29 cellular contexts compared by ENCODE assay signal in the genomic region with DNA sequence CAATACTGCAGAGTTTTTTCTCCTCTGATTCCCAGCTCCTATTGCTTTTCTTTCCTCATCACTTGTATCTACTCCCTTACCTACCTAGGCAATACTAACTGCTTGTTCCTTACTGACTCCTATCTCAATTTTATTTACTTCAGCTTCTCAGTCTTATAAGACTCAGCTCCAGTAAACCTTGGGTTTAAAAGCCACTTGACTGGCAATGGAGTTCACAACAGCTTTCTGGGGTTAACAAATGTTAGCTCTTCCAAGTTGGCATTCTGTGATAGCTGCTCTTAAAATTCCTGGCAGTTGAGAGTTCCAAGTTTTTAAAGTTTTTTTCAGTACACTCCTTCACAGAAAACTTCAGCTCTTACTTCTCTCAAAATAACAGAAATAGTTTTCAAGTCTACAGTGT. TPM values are rescaled to one million over a fixed set of nuclear protein-coding genes. Genes with fewer than 3 reads are reported as not detected.
"Had no signal": no experiment of that assay in that cellular context is flagged by ENCODE, and none has a peak within 500 bp of the region (broad histone marks: within the 10 kb centered on the region; RNA-seq: fewer than 3 reads in every experiment).

No MANE protein-coding gene starts in this region.

- H3K27me3 Mint-ChIP-seq: activated naive CD8-positive, alpha-beta T cell treated with anti-CD3 and anti-CD28 coated beads, Interleukin-2, amount 50 U/mL, for 24 hours; T-helper 17 cell had no signal

- H3K27me3 ChIP-seq: ascending aorta, body of pancreas, MG63, SJSA1 had no signal

- H3K4me3 Mint-ChIP-seq: activated CD8-positive, alpha-beta T cell treated with anti-CD3 and anti-CD28 coated beads, Interleukin-2, amount 10 ng/mL, durations not matched to agents 7 days and 5 days; activated naive CD8-positive, alpha-beta T cell treated with anti-CD3 and anti-CD28 coated beads, Interleukin-2, amount 50 U/mL, for 24 hours; T-helper 17 cell; WTC11 had no signal

- H3K27ac ChIP-seq: ascending aorta, body of pancreas, SJSA1 had no signal

- H3K27ac Mint-ChIP-seq: activated CD8-positive, alpha-beta T cell treated with anti-CD3 and anti-CD28 coated beads, Interleukin-2, amount 10 ng/mL, durations not matched to agents 7 days and 5 days; activated naive CD4-positive, alpha-beta T cell treated with anti-CD3 and anti-CD28 coated beads, Interleukin-2, amount 50 U/mL, for 72 hours; activated naive CD8-positive, alpha-beta T cell treated with anti-CD3 and anti-CD28 coated beads, Interleukin-2, amount 50 U/mL, for 24 hours; T-helper 17 cell; WTC11 had no signal

- H3K4me1 ChIP-seq: ascending aorta, body of pancreas, SJSA1 had no signal

- H3K9me3 ChIP-seq: MG63, SJSA1 had no signal

- H3K4me3 ChIP-seq: ascending aorta, body of pancreas, MG63, SJSA1 had no signal

- DNase-seq: activated CD4-positive, alpha-beta T cell treated with anti-CD3 and anti-CD28 coated beads for 48 hours; activated CD4-positive, alpha-beta T cell treated with anti-CD3 and anti-CD28 coated beads, Interleukin-2, amount 50 U/mL, for 4 hours; activated CD4-positive, CD25-positive, alpha-beta regulatory T cell treated with anti-CD3 and anti-CD28 coated beads, Interleukin-2, amount 50 U/mL, for 72 hours; activated CD8-positive, alpha-beta memory T cell treated with anti-CD3 and anti-CD28 coated beads, Interleukin-2, amount 50 U/mL, for 48 hours; activated CD8-positive, alpha-beta T cell treated with anti-CD3 and anti-CD28 coated beads, Interleukin-2, amount 10 ng/mL, durations not matched to agents 7 days and 5 days; activated naive CD8-positive, alpha-beta T cell treated with anti-CD3 and anti-CD28 coated beads, Interleukin-2, amount 50 U/mL, for 24 hours; activated T-cell treated with anti-CD3 and anti-CD28 coated beads, Interleukin-2, amount 50 U/mL, for 1 hour; amniotic stem cell; body of pancreas; MG63; MV-4-11; NCI-H1092 treated with DMSO at 0.1 percent for 48 hours; NCI-H1417 treated with DMSO at 0.1 percent for 48 hours; NCI-H1694; NCI-H2029; NCI-H2107; NCI-H2171 treated with DMSO at 0.1 percent for 48 hours; NCI-H226; NCI-H526; NCI-H82; RPMI8226; SHP77; T-helper 17 cell; T-helper 9 cell had no signal

- ATAC-seq: activated CD8-positive, alpha-beta T cell treated with anti-CD3 and anti-CD28 coated beads, Interleukin-2, amount 10 ng/mL, durations not matched to agents 7 days and 5 days; activated naive CD4-positive, alpha-beta T cell treated with anti-CD3 and anti-CD28 coated beads, Interleukin-2, amount 50 U/mL, for 72 hours; activated naive CD8-positive, alpha-beta T cell treated with anti-CD3 and anti-CD28 coated beads, Interleukin-2, amount 50 U/mL, for 24 hours; body of pancreas; Panc1; T-helper 17 cell; WTC11 had no signal

RNA-seq across cellular contexts. Expression of a gene that starts 59.5 kb away (rescaled TPM):
- total RNA-seq: ascending aorta had no signal
